13 cellular contexts compared by ENCODE assay signal in genomic region chr16:81647527-81647926, GRCh38.
DNase-seq lines count a peak whose midpoint lies in the region; ATAC-seq and TF ChIP-seq lines count a peak whose summit lies in the region.
"Had no signal": no experiment of that assay in that cellular context is flagged by ENCODE, and none has a peak within 500 bp of the region (broad histone marks: within the 10 kb centered on the region; RNA-seq: fewer than 3 reads in every experiment).

No MANE protein-coding gene starts in this region.

- no peaks in the 10 kb centered on the region for H3K27me3 Mint-ChIP-seq in effector memory CD8-positive, alpha-beta T cell
- H3K27me3 Mint-ChIP-seq: type B pancreatic cell had no signal

- no peak overlapping the region for H3K4me3 ChIP-seq in BLaER1 treated with 17β-estradiol and CSF1 and Interleukin-3, amounts not matched to agents 10 nM and 100 nM
- H3K4me3 ChIP-seq in HUES64 (ENCODE audit: low read length): no peak overlapping the region
- no peak overlapping the region for H3K4me3 ChIP-seq in astrocyte of the spinal cord (ENCODE audit: low read depth, low read length)

- H3K27me3 ChIP-seq in BLaER1 treated with 17β-estradiol and CSF1 and Interleukin-3, amounts not matched to agents 10 nM and 100 nM: no peaks in the 10 kb centered on the region
- H3K27me3 ChIP-seq in HUES64 (ENCODE audit: insufficient read depth, low read length): no peaks in the 10 kb centered on the region

- H3K36me3 Mint-ChIP-seq in effector memory CD8-positive, alpha-beta T cell (ENCODE audit: insufficient read depth): no peaks in the 10 kb centered on the region

- no peak for TF ChIP-seq CTCF in astrocyte of the spinal cord (IDR thresholded peaks at IDR 0.05; ENCODE audit: low read depth, low read length)

- H3K4me1 Mint-ChIP-seq in effector memory CD8-positive, alpha-beta T cell (ENCODE audit: low read depth in 2 of 2): peaks cover 20 to 46% of the 10 kb centered on the region in 2 donors

- H3K27ac Mint-ChIP-seq in effector memory CD8-positive, alpha-beta T cell: peak overlapping the region in 1 of 2 donors; percentile 79

- no peak overlapping the region for H3K9ac ChIP-seq in BLaER1 treated with 17β-estradiol and CSF1 and Interleukin-3, amounts not matched to agents 10 nM and 100 nM
- H3K9ac ChIP-seq in HUES64 (ENCODE audit: low read depth, low read length): no peak overlapping the region
- H3K9ac ChIP-seq: KMS-11, parathyroid adenoma had no signal

- H3K4me1 ChIP-seq in BLaER1 treated with 17β-estradiol and CSF1 and Interleukin-3, amounts not matched to agents 10 nM and 100 nM: peaks cover 52 to 74% (median 60%) of the 10 kb centered on the region in 10 experiments
- peaks cover 36% of the 10 kb centered on the region for H3K4me1 ChIP-seq in HUES64 (ENCODE audit: insufficient read depth, low read length)
- H3K4me1 ChIP-seq: parathyroid adenoma had no signal

- WGBS in HUES64: 33% methylated on average over 3 of the region's 8 CpGs

- ATAC-seq in GM21423 (IDR thresholded peaks at IDR 0.05; ENCODE audit: unreplicated experiment) (no peak), HG03460 (IDR thresholded peaks at IDR 0.05; ENCODE audit: unreplicated experiment) (no peak)
- ATAC-seq in effector memory CD8-positive, alpha-beta T cell (replicated peaks): no peak

- H4K20me1 ChIP-seq in BLaER1 treated with 17β-estradiol and CSF1 and Interleukin-3, amounts not matched to agents 10 nM and 100 nM: peaks cover 34 to 98% (median 95%) of the 10 kb centered on the region in 11 experiments; a peak in 19 of 22 replicates

- DNase-seq in astrocyte of the spinal cord (ENCODE audit: low read depth, low spot score): peak; percentile 63
- peak; percentile 89 for DNase-seq in kidney tubule cell (ENCODE audit: low spot score)
- no peak for DNase-seq in effector memory CD8-positive, alpha-beta T cell
- no peak for DNase-seq in NCI-H2081 treated with DMSO at 0.1 percent for 48 hours (lab: John Stamatoyannopoulos, UW)
- DNase-seq: activated T-cell treated with anti-CD3 and anti-CD28 coated beads, Interleukin-2, amount 50 U/mL, for 48 hours; cortex of kidney had no signal

- no peaks in the 10 kb centered on the region for H3K9me3 Mint-ChIP-seq in effector memory CD8-positive, alpha-beta T cell
- H3K9me3 Mint-ChIP-seq: type B pancreatic cell had no signal

- in situ Hi-C loops in astrocyte of the spinal cord (cut with HindIII; ENCODE audit: low sequenced_read_pairs): no loop called here

- H3K9me3 ChIP-seq in BLaER1 treated with 17β-estradiol and CSF1 and Interleukin-3, amounts not matched to agents 10 nM and 100 nM (replicated peaks in 1 of 11): peaks cover 0 to 10% (median 0%) of the 10 kb centered on the region in 11 experiments; a peak in 2 of 22 replicates
- H3K9me3 ChIP-seq in HUES64 (ENCODE audit: insufficient read depth, low read depth, low read length): no peaks in the 10 kb centered on the region

- H3K36me3 ChIP-seq in BLaER1 treated with 17β-estradiol and CSF1 and Interleukin-3, amounts not matched to agents 10 nM and 100 nM: peaks cover 6 to 46% (median 29%) of the 10 kb centered on the region in 11 experiments; a peak in 21 of 22 replicates
- H3K36me3 ChIP-seq in HUES64 (ENCODE audit: insufficient read depth, low read length): no peaks in the 10 kb centered on the region

- H3K4me2 ChIP-seq in BLaER1 treated with 17β-estradiol and CSF1 and Interleukin-3, amounts not matched to agents 10 nM and 100 nM: peak overlapping the region in 9 of 11 experiments; percentile 11 to 62 (median 44); a peak in 15 of 22 replicates
- H3K4me2 ChIP-seq: KMS-11 had no signal

- H3K4me3 Mint-ChIP-seq in effector memory CD8-positive, alpha-beta T cell: no peak overlapping the region
- H3K4me3 Mint-ChIP-seq: type B pancreatic cell had no signal

- H3K27ac ChIP-seq in BLaER1 treated with 17β-estradiol and CSF1 and Interleukin-3, amounts not matched to agents 10 nM and 100 nM: peak overlapping the region in 3 of 11 experiments; percentile 3 to 39 (median 27); a peak in 2 of 22 replicates
- H3K27ac ChIP-seq in HUES64 (ENCODE audit: low read depth, low read length): peak overlapping the region; percentile 50
- H3K27ac ChIP-seq: parathyroid adenoma had no signal

Comparison
In these comparisons a context has a peak if more than half of its experiments do, and no peak if none do; other contexts are left out.
1. DNase-seq: peak in astrocyte of the spinal cord (single experiment) and kidney tubule cell (single experiment); none in effector memory CD8-positive, alpha-beta T cell (0 of 3) and NCI-H2081 treated with DMSO at 0.1 percent for 48 hours (single experiment).